In genomic region chr4:5199912-5200311, GRCh38 we compare ENCODE assay signal across 16 cellular contexts.
DNase-seq lines count a peak whose midpoint lies in the region; FAIRE-seq and TF ChIP-seq lines count a peak whose summit lies in the region.
"Had no signal": no experiment of that assay in that cellular context is flagged by ENCODE, and none has a peak within 500 bp of the region (broad histone marks: within the 10 kb centered on the region; RNA-seq: fewer than 3 reads in every experiment).

No MANE protein-coding gene starts in this region.

- peaks cover 16 to 24% of the 10 kb centered on the region in 2 experiments for H3K9me3 Mint-ChIP-seq in H9

- no peak overlapping the region; the same call in 1 of the 2 replicates for H3K14ac ChIP-seq in H9 (ENCODE audit: insufficient read depth, low read length)
- H3K14ac ChIP-seq in H1 (ENCODE audit: insufficient read length) = no peak overlapping the region

- no peak overlapping the region for H3T11ph ChIP-seq in H9 (ENCODE audit: low read length)

- no peak overlapping the region for H2AFZ ChIP-seq in H9 (ENCODE audit: low read length)
- no peak overlapping the region for H2AFZ ChIP-seq in H1 (ENCODE audit: low read length)

- CTCF ChIA-PET in H1 (lab: Charles Lee; ENCODE audit: partially characterized antibody) = no interaction called here

- no peak overlapping the region for H3K4me3 ChIP-seq in HUES64 (ENCODE audit: low read length)
- peak overlapping the region in 1 of 4 experiments; percentile 14; a peak in 1 of 8 replicates for H3K4me3 ChIP-seq in H1 (ENCODE audit: extremely low read depth in 1 of 4, insufficient read depth in 2 of 4, low read depth in 3 of 4, low read length in 4 of 4)
- no peak overlapping the region for H3K4me3 ChIP-seq in spleen
- H3K4me3 ChIP-seq: A549 had no signal

- peaks cover 12% of the 10 kb centered on the region; the same call in 1 of the 2 replicates for H3K4me1 ChIP-seq in H9 (ENCODE audit: insufficient read depth, low read length)
- H3K4me1 ChIP-seq in HUES64 (ENCODE audit: insufficient read depth, low read length) = peaks cover 21% of the 10 kb centered on the region
- peaks cover under 1 to 28% (median 16%) of the 10 kb centered on the region in 4 experiments; a peak in 6 of 7 replicates for H3K4me1 ChIP-seq in H1 (replicated peaks in 1 of 4; ENCODE audit: control insufficient read depth in 3 of 4, insufficient read depth in 4 of 4, low read length in 3 of 4)
- no peaks in the 10 kb centered on the region for H3K4me1 ChIP-seq in spleen
- H3K4me1 ChIP-seq: BE2C had no signal

- no peaks in the 10 kb centered on the region for H3K79me1 ChIP-seq in H9 (ENCODE audit: insufficient read depth, low read depth, low read length, poor library complexity, severe bottlenecking)
- H3K79me1 ChIP-seq in H1 (ENCODE audit: low read depth, low read length) = no peaks in the 10 kb centered on the region

- H3K18ac ChIP-seq in H9 (ENCODE audit: insufficient read length, low read depth, low read length) = no peak overlapping the region
- no peak overlapping the region for H3K18ac ChIP-seq in H1 (ENCODE audit: extremely low read depth, low read length)

- TF ChIP-seq POLR2A in H1 (IDR thresholded peaks at IDR 0.05; ENCODE audit: control extremely low read depth in 1 of 2, low read depth in 2 of 2, low read length in 2 of 2) (no peak), spleen (IDR thresholded peaks at IDR 0.05) (no peak)

- TF ChIP-seq RAD21 in H1 (IDR thresholded peaks at IDR 0.05 in 1 of 2, conservative IDR thresholded peaks at IDR 0.05 in 1 of 2; ENCODE audit: low read depth in 2 of 2, low read length in 2 of 2) = no peak

- H4K91ac ChIP-seq in H9 (ENCODE audit: insufficient read length, low read depth, low read length) (no peak overlapping the region), H1 (replicated peaks; ENCODE audit: insufficient read length, low read length) (no peak overlapping the region)

- no peaks in the 10 kb centered on the region for H3K36me3 ChIP-seq in HUES64 (ENCODE audit: insufficient read depth, low read length)
- no peaks in the 10 kb centered on the region for H3K36me3 ChIP-seq in H1 (ENCODE audit: control insufficient read depth in 2 of 4, insufficient read depth in 4 of 4, low read length in 3 of 4)
- no peaks in the 10 kb centered on the region for H3K36me3 ChIP-seq in spleen
- H3K36me3 ChIP-seq: BE2C had no signal

- H2BK120ac ChIP-seq in H9 (ENCODE audit: low read depth, low read length, poor library complexity, severe bottlenecking) = no peak overlapping the region
- H2BK120ac ChIP-seq in H1 (replicated peaks; ENCODE audit: low read depth, low read length) = no peak overlapping the region

- no peaks in the 10 kb centered on the region for H4K20me1 ChIP-seq in H9 (ENCODE audit: control insufficient read depth, insufficient read depth, insufficient read length)
- no peaks in the 10 kb centered on the region for H4K20me1 ChIP-seq in H1 (replicated peaks in 1 of 2; ENCODE audit: control insufficient read depth in 1 of 2, insufficient read depth in 2 of 2, low read length in 2 of 2)

- no peak for TF ChIP-seq EP300 in H1 (IDR thresholded peaks at IDR 0.05; ENCODE audit: borderline replicate concordance in 1 of 2, low read depth in 2 of 2, low read length in 2 of 2)

- TF ChIP-seq CTCF in H9 (conservative IDR thresholded peaks at IDR 0.05) = no peak
- no peak for TF ChIP-seq CTCF in H1 (IDR thresholded peaks at IDR 0.05; ENCODE audit: control extremely low read depth in 1 of 3, insufficient read depth in 1 of 3, low read depth in 1 of 3, low read length in 3 of 3)
- TF ChIP-seq CTCF in spleen (IDR thresholded peaks at IDR 0.05 in 8 of 11, conservative IDR thresholded peaks at IDR 0.05 in 3 of 11) = no peak

- no peak overlapping the region for H3K56ac ChIP-seq in H9 (ENCODE audit: insufficient read length, low read depth, low read length)
- H3K56ac ChIP-seq in H1 (replicated peaks; ENCODE audit: insufficient read length, low read depth, low read length) = no peak overlapping the region

- no peak overlapping the region for H2BK5ac ChIP-seq in H9 (ENCODE audit: insufficient read length, low read length)
- no peak overlapping the region; the same call in 1 of the 2 replicates for H2BK5ac ChIP-seq in H1 (ENCODE audit: low read depth, low read length)

- H3K9ac ChIP-seq in H9 (ENCODE audit: extremely low read depth, insufficient read length, low read length) = no peak overlapping the region
- H3K9ac ChIP-seq in HUES64 (ENCODE audit: low read depth, low read length) = no peak overlapping the region
- H3K9ac ChIP-seq in H1 (replicated peaks in 1 of 4; ENCODE audit: extremely low read depth in 1 of 4, low read depth in 3 of 4, low read length in 3 of 4) = no peak overlapping the region

- H3K23ac ChIP-seq in H9 (ENCODE audit: insufficient read length, low read depth, low read length) (no peak overlapping the region), H1 (ENCODE audit: insufficient read length) (no peak overlapping the region)

- H2AK5ac ChIP-seq in H9 (ENCODE audit: insufficient read length, low read length) (no peak overlapping the region), H1 (ENCODE audit: low read depth, low read length) (0 out of 2 replicates have a peak overlapping the region, but pooled peaks have one; percentile 0)

- peak overlapping the region; percentile 65 to 96 (median 91) for H3K27ac Mint-ChIP-seq in H9
- H3K27ac Mint-ChIP-seq: CD4-positive, alpha-beta memory T cell had no signal

- H3K4me2 ChIP-seq in H9 (ENCODE audit: insufficient read depth, insufficient read length, low read length) (no peak overlapping the region), H1 (ENCODE audit: insufficient read depth in 1 of 2, low read depth in 2 of 2, low read length in 2 of 2) (peak overlapping the region in 1 of 2 experiments; percentile 4; a peak in 1 of 4 replicates)
- H3K4me2 ChIP-seq: A549 had no signal

- peak overlapping the region in 1 of 2 experiments; percentile 29; a peak in 2 of 5 replicates for H3K4me3 Mint-ChIP-seq in H9
- H3K4me3 Mint-ChIP-seq: CD4-positive, alpha-beta memory T cell had no signal

- no peaks in the 10 kb centered on the region for H3K9me3 ChIP-seq in H9 (ENCODE audit: control insufficient read depth, low read depth, low read length)
- 0 out of 2 replicates have a peak, but pooled peaks cover 5% of the 10 kb centered on the region for H3K9me3 ChIP-seq in HUES64 (ENCODE audit: insufficient read depth, low read depth, low read length)
- H3K9me3 ChIP-seq in H1 (ENCODE audit: insufficient read depth in 2 of 2, low read depth in 1 of 2, low read length in 1 of 2) = peaks cover 3 to 9% of the 10 kb centered on the region in 2 experiments; a peak in 3 of 4 replicates
- peaks cover 0 to 10% (median 0%) of the 10 kb centered on the region in 8 donors for H3K9me3 ChIP-seq in spleen
- H3K9me3 ChIP-seq: A549, BE2C had no signal

- H3K23me2 ChIP-seq in H9 (ENCODE audit: insufficient read length, low read depth, low read length, poor library complexity, severe bottlenecking) (no peaks in the 10 kb centered on the region), H1 (ENCODE audit: low read depth, low read length) (0 out of 2 replicates have a peak, but pooled peaks cover 2% of the 10 kb centered on the region)

- peak; percentile 63 for FAIRE-seq in H1 (lab: Jason Lieb, UNC)
- no peak for FAIRE-seq in urothelium cell line (lab: Jason Lieb, UNC)
- FAIRE-seq: A549, GM12892, GM19239, H54, HepG2 had no signal

- WGBS in H9 (ENCODE audit: extremely low coverage, insufficient read length, low lambda C conversion rate) = no CpG with 5 or more reads among the region's 2 CpGs
- WGBS in HUES64 = 57% methylated on average over 2 of the region's 2 CpGs
- 43% methylated on average over 2 of the region's 2 CpGs; no CpG with 5 or more reads in 1 of the 2 experiments for WGBS in H1 (ENCODE audit: extremely low coverage in 1 of 2, insufficient coverage in 1 of 2, insufficient read length in 1 of 2, insufficient replicate concordance in 2 of 2, low coverage in 1 of 2, low lambda C conversion rate in 2 of 2, missing lambda C conversion rate in 1 of 2), 2 experiments
- WGBS in spleen, 5 donors = 53 to 79% (median 69%) methylated on average over 2 of the region's 2 CpGs

- H3K27me3 ChIP-seq in H9 (ENCODE audit: insufficient read depth, low read length) (no peaks in the 10 kb centered on the region), HUES64 (ENCODE audit: insufficient read depth, low read length) (no peaks in the 10 kb centered on the region), H1 (replicated peaks in 1 of 4; ENCODE audit: control insufficient read depth in 3 of 4, extremely low read depth in 1 of 4, insufficient read depth in 3 of 4, low read length in 3 of 4) (no peaks in the 10 kb centered on the region), spleen (replicated peaks in 1 of 7) (no peaks in the 10 kb centered on the region)
- H3K27me3 ChIP-seq: BE2C had no signal

- POLR2A ChIA-PET in H1 (lab: Charles Lee; ENCODE audit: partially characterized antibody) = interaction anchor here (0.7 kb wide), 1 partner anchor 154 kb away, joined by 3 read pairs; no protein-coding TSS in a partner anchor

- peaks cover 54 to 56% of the 10 kb centered on the region in 2 experiments for H3K4me1 Mint-ChIP-seq in H9
- H3K4me1 Mint-ChIP-seq: CD4-positive, alpha-beta memory T cell had no signal

- H2BK20ac ChIP-seq in H9 (ENCODE audit: low read depth, low read length, poor library complexity, severe bottlenecking) (no peak overlapping the region), H1 (ENCODE audit: low read length) (peak overlapping the region; percentile 40)

- no peak for DNase-seq in H9
- no peak for DNase-seq in H1 (ENCODE audit: low read depth in 1 of 2, low spot score in 2 of 2)
- no peak for DNase-seq in hepatic stellate cell (ENCODE audit: low spot score)
- no peak for DNase-seq in urothelium cell line (ENCODE audit: low spot score)
- no peak for DNase-seq in spleen
- DNase-seq: BE2C; CD4-positive, alpha-beta memory T cell; DND-41; GDM1 had no signal

- H3K36me3 Mint-ChIP-seq in H9 (ENCODE audit: insufficient read depth in 1 of 3, low read depth in 3 of 3) = peaks cover 10 to 27% (median 18%) of the 10 kb centered on the region in 3 experiments
- H3K36me3 Mint-ChIP-seq: CD4-positive, alpha-beta memory T cell had no signal

- H3K4ac ChIP-seq in H9 (ENCODE audit: low read depth, low read length) = no peak overlapping the region
- peak overlapping the region; percentile 55 for H3K4ac ChIP-seq in H1 (replicated peaks; ENCODE audit: insufficient read length, low read depth, low read length)

- peaks cover 2% of the 10 kb centered on the region for H3K27me3 Mint-ChIP-seq in H9 (ENCODE audit: low read depth)

- H4K5ac ChIP-seq in H9 (ENCODE audit: insufficient read length, low read depth, low read length) = no peak overlapping the region
- no peak overlapping the region for H4K5ac ChIP-seq in H1 (ENCODE audit: insufficient read length, low read depth, low read length)

- no peak overlapping the region for H4K8ac ChIP-seq in H9 (replicated peaks; ENCODE audit: insufficient read length, low read depth, low read length)
- no peak overlapping the region for H4K8ac ChIP-seq in H1 (ENCODE audit: extremely low read depth, insufficient read depth, low read length)

- no peak overlapping the region for H2BK12ac ChIP-seq in H9 (ENCODE audit: insufficient read length, low read depth, low read length)
- no peak overlapping the region for H2BK12ac ChIP-seq in H1 (ENCODE audit: low read depth, low read length)

- H3K79me2 ChIP-seq in H9 (ENCODE audit: insufficient read depth, low read length) (no peaks in the 10 kb centered on the region), H1 (ENCODE audit: control insufficient read depth in 1 of 2, insufficient read depth in 2 of 2, low read length in 2 of 2) (no peaks in the 10 kb centered on the region)

- H2BK15ac ChIP-seq in H9 (ENCODE audit: low read depth, low read length) (no peak overlapping the region), H1 (ENCODE audit: low read length) (no peak overlapping the region)

- intact Hi-C loops in spleen (cut with DNase I; ENCODE audit: low total_unique reads) = no loop called here

- H3K27ac ChIP-seq in H9 (ENCODE audit: insufficient read length, low read depth, low read length) = no peak overlapping the region
- H3K27ac ChIP-seq in HUES64 (ENCODE audit: low read depth, low read length) = peak overlapping the region; percentile 27; the same call in 1 of the 2 replicates
- H3K27ac ChIP-seq in H1 (ENCODE audit: low read depth, low read length) = no peak overlapping the region
- H3K27ac ChIP-seq in spleen = no peak overlapping the region
- H3K27ac ChIP-seq: A549, C4-2B had no signal
